In the genomic region with DNA sequence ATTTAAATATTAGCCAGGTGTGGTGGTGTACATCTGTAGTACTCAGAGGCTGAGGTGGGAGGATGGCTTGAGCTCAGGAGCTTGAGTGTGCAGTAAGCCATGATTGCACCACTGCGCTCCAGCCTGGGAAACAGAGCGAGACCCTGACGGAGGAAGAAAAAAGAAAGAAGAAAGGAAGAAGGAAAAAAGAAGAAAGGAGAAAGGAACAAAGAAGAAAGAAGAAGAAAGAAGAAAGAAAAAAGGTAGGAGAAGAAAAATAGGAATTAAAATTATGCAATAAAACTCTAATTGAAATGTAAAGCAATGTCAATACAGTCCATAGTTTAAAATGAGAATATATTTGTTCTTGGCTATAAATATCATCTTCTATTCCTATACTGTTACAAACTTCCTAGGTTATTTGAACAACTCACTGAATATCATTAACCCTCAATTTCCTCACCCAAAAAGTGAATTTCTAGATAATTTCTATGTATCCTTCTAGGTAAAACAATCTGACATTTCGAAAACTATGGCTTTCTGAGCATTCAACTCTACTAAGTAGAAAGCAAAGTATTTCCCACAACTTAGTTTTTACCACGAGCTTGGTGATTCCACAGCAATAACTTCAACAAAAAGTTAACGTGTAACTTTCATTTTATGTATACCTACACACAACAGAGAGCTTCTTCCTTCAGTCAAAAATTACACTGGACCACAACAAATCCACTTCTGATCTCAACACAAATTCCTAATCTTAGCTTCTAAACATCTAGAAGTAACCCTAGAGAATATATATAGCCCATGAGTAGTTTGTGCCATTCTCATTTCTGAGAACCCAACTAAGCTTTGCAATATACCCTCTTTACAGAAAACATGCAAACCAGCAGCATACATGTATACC, we compare ENCODE assay signal across 2 cellular contexts.
TF ChIP-seq lines count a peak whose summit lies in the region.

No MANE protein-coding gene starts in this region.

TF ChIP-seq in HEK293T, 16 proteins besides CTCF, POLR2A, EP300 and RAD21:
- TF ChIP-seq ARNT (IDR thresholded peaks at IDR 0.05): no peak
- TF ChIP-seq NFRKB (IDR thresholded peaks at IDR 0.05): no peak
- no peak for TF ChIP-seq HDGF (IDR thresholded peaks at IDR 0.05; ENCODE audit: borderline replicate concordance)
- TF ChIP-seq FOXK2 (IDR thresholded peaks at IDR 0.05): no peak
- no peak for TF ChIP-seq BHLHE40 (IDR thresholded peaks at IDR 0.05; ENCODE audit: borderline replicate concordance)
- TF ChIP-seq ELF4 (IDR thresholded peaks at IDR 0.05): no peak
- no peak for TF ChIP-seq CTBP1 (IDR thresholded peaks at IDR 0.05; ENCODE audit: borderline replicate concordance)
- no peak for TF ChIP-seq LEF1 (IDR thresholded peaks at IDR 0.05; ENCODE audit: borderline replicate concordance)
- no peak for TF ChIP-seq TARDBP (IDR thresholded peaks at IDR 0.05)
- no peak for TF ChIP-seq L3MBTL2 (conservative IDR thresholded peaks at IDR 0.05)
- TF ChIP-seq, protein P1, sequence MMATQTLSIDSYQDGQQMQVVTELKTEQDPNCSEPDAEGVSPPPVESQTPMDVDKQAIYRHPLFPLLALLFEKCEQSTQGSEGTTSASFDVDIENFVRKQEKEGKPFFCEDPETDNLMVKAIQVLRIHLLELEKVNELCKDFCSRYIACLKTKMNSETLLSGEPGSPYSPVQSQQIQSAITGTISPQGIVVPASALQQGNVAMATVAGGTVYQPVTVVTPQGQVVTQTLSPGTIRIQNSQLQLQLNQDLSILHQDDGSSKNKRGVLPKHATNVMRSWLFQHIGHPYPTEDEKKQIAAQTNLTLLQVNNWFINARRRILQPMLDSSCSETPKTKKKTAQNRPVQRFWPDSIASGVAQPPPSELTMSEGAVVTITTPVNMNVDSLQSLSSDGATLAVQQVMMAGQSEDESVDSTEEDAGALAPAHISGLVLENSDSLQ (IDR thresholded peaks at IDR 0.05): no peak

TF ChIP-seq in SK-N-SH treated with all-trans-retinoic acid at 6 μM for 48 hours, 23 proteins besides CTCF, POLR2A, EP300 and RAD21:
- no peak for TF ChIP-seq ZNF70 (CRISPR knock-in tag; IDR thresholded peaks at IDR 0.05)
- TF ChIP-seq, protein P2, sequence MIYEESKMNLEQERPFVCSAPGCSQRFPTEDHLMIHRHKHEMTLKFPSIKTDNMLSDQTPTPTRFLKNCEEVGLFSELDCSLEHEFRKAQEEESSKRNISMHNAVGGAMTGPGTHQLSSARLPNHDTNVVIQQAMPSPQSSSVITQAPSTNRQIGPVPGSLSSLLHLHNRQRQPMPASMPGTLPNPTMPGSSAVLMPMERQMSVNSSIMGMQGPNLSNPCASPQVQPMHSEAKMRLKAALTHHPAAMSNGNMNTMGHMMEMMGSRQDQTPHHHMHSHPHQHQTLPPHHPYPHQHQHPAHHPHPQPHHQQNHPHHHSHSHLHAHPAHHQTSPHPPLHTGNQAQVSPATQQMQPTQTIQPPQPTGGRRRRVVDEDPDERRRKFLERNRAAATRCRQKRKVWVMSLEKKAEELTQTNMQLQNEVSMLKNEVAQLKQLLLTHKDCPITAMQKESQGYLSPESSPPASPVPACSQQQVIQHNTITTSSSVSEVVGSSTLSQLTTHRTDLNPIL (CRISPR knock-in tag; IDR thresholded peaks at IDR 0.05; ENCODE audit: low read depth): no peak
- no peak for TF ChIP-seq CSDC2 (CRISPR knock-in tag; IDR thresholded peaks at IDR 0.05)
- TF ChIP-seq, protein P3, sequence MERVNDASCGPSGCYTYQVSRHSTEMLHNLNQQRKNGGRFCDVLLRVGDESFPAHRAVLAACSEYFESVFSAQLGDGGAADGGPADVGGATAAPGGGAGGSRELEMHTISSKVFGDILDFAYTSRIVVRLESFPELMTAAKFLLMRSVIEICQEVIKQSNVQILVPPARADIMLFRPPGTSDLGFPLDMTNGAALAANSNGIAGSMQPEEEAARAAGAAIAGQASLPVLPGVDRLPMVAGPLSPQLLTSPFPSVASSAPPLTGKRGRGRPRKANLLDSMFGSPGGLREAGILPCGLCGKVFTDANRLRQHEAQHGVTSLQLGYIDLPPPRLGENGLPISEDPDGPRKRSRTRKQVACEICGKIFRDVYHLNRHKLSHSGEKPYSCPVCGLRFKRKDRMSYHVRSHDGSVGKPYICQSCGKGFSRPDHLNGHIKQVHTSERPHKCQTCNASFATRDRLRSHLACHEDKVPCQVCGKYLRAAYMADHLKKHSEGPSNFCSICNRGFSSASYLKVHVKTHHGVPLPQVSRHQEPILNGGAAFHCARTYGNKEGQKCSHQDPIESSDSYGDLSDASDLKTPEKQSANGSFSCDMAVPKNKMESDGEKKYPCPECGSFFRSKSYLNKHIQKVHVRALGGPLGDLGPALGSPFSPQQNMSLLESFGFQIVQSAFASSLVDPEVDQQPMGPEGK (CRISPR knock-in tag; IDR thresholded peaks at IDR 0.05; ENCODE audit: borderline replicate concordance): no peak
- TF ChIP-seq, protein P4, sequence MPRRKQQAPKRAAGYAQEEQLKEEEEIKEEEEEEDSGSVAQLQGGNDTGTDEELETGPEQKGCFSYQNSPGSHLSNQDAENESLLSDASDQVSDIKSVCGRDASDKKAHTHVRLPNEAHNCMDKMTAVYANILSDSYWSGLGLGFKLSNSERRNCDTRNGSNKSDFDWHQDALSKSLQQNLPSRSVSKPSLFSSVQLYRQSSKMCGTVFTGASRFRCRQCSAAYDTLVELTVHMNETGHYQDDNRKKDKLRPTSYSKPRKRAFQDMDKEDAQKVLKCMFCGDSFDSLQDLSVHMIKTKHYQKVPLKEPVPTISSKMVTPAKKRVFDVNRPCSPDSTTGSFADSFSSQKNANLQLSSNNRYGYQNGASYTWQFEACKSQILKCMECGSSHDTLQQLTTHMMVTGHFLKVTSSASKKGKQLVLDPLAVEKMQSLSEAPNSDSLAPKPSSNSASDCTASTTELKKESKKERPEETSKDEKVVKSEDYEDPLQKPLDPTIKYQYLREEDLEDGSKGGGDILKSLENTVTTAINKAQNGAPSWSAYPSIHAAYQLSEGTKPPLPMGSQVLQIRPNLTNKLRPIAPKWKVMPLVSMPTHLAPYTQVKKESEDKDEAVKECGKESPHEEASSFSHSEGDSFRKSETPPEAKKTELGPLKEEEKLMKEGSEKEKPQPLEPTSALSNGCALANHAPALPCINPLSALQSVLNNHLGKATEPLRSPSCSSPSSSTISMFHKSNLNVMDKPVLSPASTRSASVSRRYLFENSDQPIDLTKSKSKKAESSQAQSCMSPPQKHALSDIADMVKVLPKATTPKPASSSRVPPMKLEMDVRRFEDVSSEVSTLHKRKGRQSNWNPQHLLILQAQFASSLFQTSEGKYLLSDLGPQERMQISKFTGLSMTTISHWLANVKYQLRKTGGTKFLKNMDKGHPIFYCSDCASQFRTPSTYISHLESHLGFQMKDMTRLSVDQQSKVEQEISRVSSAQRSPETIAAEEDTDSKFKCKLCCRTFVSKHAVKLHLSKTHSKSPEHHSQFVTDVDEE (CRISPR knock-in tag; IDR thresholded peaks at IDR 0.05): no peak
- TF ChIP-seq ZNF8 (CRISPR knock-in tag; IDR thresholded peaks at IDR 0.05): no peak
- TF ChIP-seq ZFP3 (CRISPR knock-in tag; IDR thresholded peaks at IDR 0.05): no peak
- TF ChIP-seq RARB (CRISPR knock-in tag; IDR thresholded peaks at IDR 0.05): no peak
- TF ChIP-seq, protein P5, sequence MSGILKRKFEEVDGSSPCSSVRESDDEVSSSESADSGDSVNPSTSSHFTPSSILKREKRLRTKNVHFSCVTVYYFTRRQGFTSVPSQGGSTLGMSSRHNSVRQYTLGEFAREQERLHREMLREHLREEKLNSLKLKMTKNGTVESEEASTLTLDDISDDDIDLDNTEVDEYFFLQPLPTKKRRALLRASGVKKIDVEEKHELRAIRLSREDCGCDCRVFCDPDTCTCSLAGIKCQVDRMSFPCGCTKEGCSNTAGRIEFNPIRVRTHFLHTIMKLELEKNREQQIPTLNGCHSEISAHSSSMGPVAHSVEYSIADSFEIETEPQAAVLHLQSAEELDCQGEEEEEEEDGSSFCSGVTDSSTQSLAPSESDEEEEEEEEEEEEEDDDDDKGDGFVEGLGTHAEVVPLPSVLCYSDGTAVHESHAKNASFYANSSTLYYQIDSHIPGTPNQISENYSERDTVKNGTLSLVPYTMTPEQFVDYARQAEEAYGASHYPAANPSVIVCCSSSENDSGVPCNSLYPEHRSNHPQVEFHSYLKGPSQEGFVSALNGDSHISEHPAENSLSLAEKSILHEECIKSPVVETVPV (CRISPR knock-in tag; IDR thresholded peaks at IDR 0.05): no peak
- TF ChIP-seq ISL1 (CRISPR knock-in tag; IDR thresholded peaks at IDR 0.05): no peak
